2 cellular contexts compared by ENCODE assay signal in the genomic region with DNA sequence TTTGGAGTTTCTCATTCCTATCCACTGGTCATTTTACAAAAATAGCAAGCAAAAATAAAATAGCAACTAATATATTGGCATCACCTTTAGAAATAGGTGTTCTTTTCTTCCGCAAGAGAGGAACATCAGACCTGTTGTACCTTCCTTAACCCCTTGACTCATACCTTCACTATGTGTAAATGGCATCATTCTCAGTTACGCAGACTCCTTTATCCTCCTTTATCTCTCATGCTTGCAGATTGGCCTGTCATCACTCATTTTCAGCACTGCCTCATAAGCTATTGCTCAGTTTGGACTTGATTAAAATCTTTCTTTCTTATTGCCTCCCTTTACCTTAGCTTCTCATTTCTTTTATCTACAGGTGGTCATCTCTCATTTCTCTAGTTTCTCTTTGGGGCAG.
TF ChIP-seq lines count a peak whose summit lies in the region.

No MANE protein-coding gene starts in this region.

TF ChIP-seq in HCT116, 20 proteins besides CTCF, POLR2A, EP300 and RAD21 (continued from another document):
- no peak for TF ChIP-seq ELF1 (IDR thresholded peaks at IDR 0.05; ENCODE audit: borderline replicate concordance, low read depth)
- TF ChIP-seq SRF (IDR thresholded peaks at IDR 0.05; ENCODE audit: low read depth) = no peak
- TF ChIP-seq FOSL1 (IDR thresholded peaks at IDR 0.05; ENCODE audit: low read depth) = no peak

TF ChIP-seq in WTC11, 78 proteins besides CTCF, POLR2A, EP300 and RAD21 (continued from another document):
- TF ChIP-seq, protein P1, sequence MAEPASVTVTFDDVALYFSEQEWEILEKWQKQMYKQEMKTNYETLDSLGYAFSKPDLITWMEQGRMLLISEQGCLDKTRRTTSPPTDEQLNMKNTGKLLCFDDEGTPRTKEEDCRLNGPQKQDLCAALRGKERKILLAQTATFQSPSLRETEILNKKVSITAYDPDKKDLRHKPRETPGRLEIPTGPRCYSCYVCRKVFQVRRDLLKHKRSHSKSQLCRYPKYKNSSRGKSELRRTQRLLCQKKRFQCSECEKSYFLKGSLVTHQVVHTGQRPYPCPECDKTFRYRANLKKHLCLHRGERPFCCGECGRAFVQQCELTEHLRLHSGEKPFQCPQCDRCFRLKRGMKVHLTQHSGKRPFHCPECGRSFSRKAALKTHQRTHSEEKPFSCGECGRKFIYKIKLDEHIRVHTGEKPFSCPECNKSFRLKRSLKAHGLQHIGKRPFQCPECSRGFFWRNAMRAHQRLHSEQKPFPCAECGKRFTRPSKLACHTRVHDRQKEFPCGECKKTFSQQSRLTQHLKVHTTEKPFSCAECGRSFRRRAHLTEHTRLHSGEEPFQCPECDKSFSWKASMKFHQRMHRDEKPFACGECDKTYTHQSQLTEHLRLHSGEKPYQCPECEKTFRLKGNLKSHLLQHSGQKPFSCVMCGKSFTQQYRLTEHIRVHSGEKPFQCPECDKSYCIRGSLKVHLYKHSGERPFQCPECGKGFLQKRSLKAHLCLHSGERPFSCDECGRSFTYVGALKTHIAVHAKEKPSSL (CRISPR knock-in tag; conservative IDR thresholded peaks at IDR 0.05) = no peak
- TF ChIP-seq CREM (CRISPR knock-in tag; IDR thresholded peaks at IDR 0.05) (no peak), ZNF423 (CRISPR knock-in tag; IDR thresholded peaks at IDR 0.05) (no peak), FOXP1 (CRISPR knock-in tag; IDR thresholded peaks at IDR 0.05; ENCODE audit: borderline replicate concordance) (no peak), NR1H2 (CRISPR knock-in tag; IDR thresholded peaks at IDR 0.05) (no peak)
- TF ChIP-seq, protein P2, sequence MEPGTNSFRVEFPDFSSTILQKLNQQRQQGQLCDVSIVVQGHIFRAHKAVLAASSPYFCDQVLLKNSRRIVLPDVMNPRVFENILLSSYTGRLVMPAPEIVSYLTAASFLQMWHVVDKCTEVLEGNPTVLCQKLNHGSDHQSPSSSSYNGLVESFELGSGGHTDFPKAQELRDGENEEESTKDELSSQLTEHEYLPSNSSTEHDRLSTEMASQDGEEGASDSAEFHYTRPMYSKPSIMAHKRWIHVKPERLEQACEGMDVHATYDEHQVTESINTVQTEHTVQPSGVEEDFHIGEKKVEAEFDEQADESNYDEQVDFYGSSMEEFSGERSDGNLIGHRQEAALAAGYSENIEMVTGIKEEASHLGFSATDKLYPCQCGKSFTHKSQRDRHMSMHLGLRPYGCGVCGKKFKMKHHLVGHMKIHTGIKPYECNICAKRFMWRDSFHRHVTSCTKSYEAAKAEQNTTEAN (CRISPR knock-in tag; IDR thresholded peaks at IDR 0.05) = no peak
- TF ChIP-seq, protein P3, sequence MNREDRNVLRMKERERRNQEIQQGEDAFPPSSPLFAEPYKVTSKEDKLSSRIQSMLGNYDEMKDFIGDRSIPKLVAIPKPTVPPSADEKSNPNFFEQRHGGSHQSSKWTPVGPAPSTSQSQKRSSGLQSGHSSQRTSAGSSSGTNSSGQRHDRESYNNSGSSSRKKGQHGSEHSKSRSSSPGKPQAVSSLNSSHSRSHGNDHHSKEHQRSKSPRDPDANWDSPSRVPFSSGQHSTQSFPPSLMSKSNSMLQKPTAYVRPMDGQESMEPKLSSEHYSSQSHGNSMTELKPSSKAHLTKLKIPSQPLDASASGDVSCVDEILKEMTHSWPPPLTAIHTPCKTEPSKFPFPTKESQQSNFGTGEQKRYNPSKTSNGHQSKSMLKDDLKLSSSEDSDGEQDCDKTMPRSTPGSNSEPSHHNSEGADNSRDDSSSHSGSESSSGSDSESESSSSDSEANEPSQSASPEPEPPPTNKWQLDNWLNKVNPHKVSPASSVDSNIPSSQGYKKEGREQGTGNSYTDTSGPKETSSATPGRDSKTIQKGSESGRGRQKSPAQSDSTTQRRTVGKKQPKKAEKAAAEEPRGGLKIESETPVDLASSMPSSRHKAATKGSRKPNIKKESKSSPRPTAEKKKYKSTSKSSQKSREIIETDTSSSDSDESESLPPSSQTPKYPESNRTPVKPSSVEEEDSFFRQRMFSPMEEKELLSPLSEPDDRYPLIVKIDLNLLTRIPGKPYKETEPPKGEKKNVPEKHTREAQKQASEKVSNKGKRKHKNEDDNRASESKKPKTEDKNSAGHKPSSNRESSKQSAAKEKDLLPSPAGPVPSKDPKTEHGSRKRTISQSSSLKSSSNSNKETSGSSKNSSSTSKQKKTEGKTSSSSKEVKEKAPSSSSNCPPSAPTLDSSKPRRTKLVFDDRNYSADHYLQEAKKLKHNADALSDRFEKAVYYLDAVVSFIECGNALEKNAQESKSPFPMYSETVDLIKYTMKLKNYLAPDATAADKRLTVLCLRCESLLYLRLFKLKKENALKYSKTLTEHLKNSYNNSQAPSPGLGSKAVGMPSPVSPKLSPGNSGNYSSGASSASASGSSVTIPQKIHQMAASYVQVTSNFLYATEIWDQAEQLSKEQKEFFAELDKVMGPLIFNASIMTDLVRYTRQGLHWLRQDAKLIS (CRISPR knock-in tag; IDR thresholded peaks at IDR 0.05; ENCODE audit: borderline replicate concordance) = no peak
